ENCODE assay signal across 8 cellular contexts in genomic region chr2:96305091-96305978, GRCh38. TPM values are rescaled to one million over a fixed set of nuclear protein-coding genes. Genes with fewer than 3 reads are reported as not detected.
DNase-seq lines count a peak whose midpoint lies in the region; ATAC-seq and TF ChIP-seq lines count a peak whose summit lies in the region.

Gene SNRNP200, minus strand, starts transcription at chr2:96305546. Its CDS starts 109 bp downstream, at chr2:96305437.

- no peak for TF ChIP-seq CTCF in right atrium auricular region (IDR thresholded peaks at IDR 0.05)
- no peak for TF ChIP-seq CTCF in psoas muscle (IDR thresholded peaks at IDR 0.05)

- peaks cover 36% of the 10 kb centered on the region for H3K36me3 ChIP-seq in right atrium auricular region
- peaks cover 4 to 44% of the 10 kb centered on the region in 2 donors for H3K36me3 ChIP-seq in psoas muscle (ENCODE audit: insufficient read depth in 1 of 2, low read depth in 1 of 2)
- H3K36me3 ChIP-seq in urinary bladder (ENCODE audit: insufficient read depth), result peaks cover 7% of the 10 kb centered on the region

- H3K4me3 ChIP-seq in right atrium auricular region, result peak within 1 kb of the TSS; percentile 77 to 86
- H3K4me3 ChIP-seq in psoas muscle, result peak within 1 kb of the TSS; percentile 91
- H3K4me3 ChIP-seq in urinary bladder (ENCODE audit: low read depth, low read length), result peak within 1 kb of the TSS; percentile 65

- peak; percentile 82 for TF ChIP-seq POLR2A in GM18505 (IDR thresholded peaks at IDR 0.05; ENCODE audit: borderline replicate concordance, extremely low read depth, insufficient read depth, insufficient read length)

- peak within 1 kb of the TSS; percentile 75 for H3K27ac ChIP-seq in angular gyrus (ENCODE audit: low read depth, low read length)
- H3K27ac ChIP-seq in right atrium auricular region, result peak within 1 kb of the TSS; percentile 87 to 91
- H3K27ac ChIP-seq in psoas muscle, result peak within 1 kb of the TSS; percentile 88
- peak within 1 kb of the TSS; percentile 76 for H3K27ac ChIP-seq in urinary bladder (ENCODE audit: low read depth)

- H3K27me3 ChIP-seq in right atrium auricular region (no peaks in the 10 kb centered on the region), psoas muscle (ENCODE audit: insufficient read depth in 3 of 3, low read length in 2 of 3) (no peaks in the 10 kb centered on the region)

- intact Hi-C loops in T-helper 2 cell treated with Interferon-gamma antibody and Interleukin-4, amounts not matched to agents 100 ng/mL and 5 ng/mL, for 36 hours (cut with micrococcal nuclease), result loop anchor here (1.0 to 5.0 kb wide), 4 partner anchors 16 to 202 kb away; partner anchors contain the start of genes CIAO1 and NEURL3
- intact Hi-C loops in psoas muscle (cut with DNase I), result loop anchor here (2.0 kb wide), 2 partner anchors 39 to 203 kb away; partner anchors contain the start of gene CIAO1 (in 1 of the 2)

- DNase-seq in NCI-H2029 (lab: John Stamatoyannopoulos, UW) (peak; percentile 80), right atrium auricular region (ENCODE audit: low spot score) (peak; percentile 86), psoas muscle (peak; percentile 89 to 94)

- 0 to 1% (median 0%) methylated on average over 55 to 61 of the region's 61 CpGs for WGBS in psoas muscle, 3 donors
- under 1% methylated on average over 61 of the region's 61 CpGs for WGBS in urinary bladder

- H3K4me1 ChIP-seq in right atrium auricular region (peaks cover 0 to 15% of the 10 kb centered on the region in 2 donors), psoas muscle (peaks cover 22% of the 10 kb centered on the region), urinary bladder (ENCODE audit: insufficient read depth) (no peaks in the 10 kb centered on the region)

- ATAC-seq in GM18505 (IDR thresholded peaks at IDR 0.05; ENCODE audit: unreplicated experiment) (peak; percentile 81), HG02970 (IDR thresholded peaks at IDR 0.05; ENCODE audit: low FRiP score, unreplicated experiment) (peak; percentile 82), psoas muscle (peak; percentile 99 to 100 (median 100))

- H3K9me3 ChIP-seq in right atrium auricular region (no peaks in the 10 kb centered on the region), psoas muscle (no peaks in the 10 kb centered on the region)

RNA-seq across cellular contexts. Expression of gene SNRNP200, which starts in this region (rescaled TPM):
- total RNA-seq in T-helper 2 cell treated with Interferon-gamma antibody and Interleukin-4, amounts not matched to agents 100 ng/mL and 5 ng/mL, for 36 hours, result 170 and 176 TPM in 2 replicates
- total RNA-seq in right atrium auricular region, result 10 to 100 TPM; 42.2 to 68.8 TPM
- total RNA-seq in psoas muscle, result 10 to 100 TPM; 61.1 to 83.1 (median 77.6) TPM
- polyA plus RNA-seq in psoas muscle, result 10 to 100 TPM; 47.6 to 73.7 (median 69.5) TPM
- total RNA-seq in urinary bladder, result 58.3 TPM
- 107 TPM for polyA plus RNA-seq in urinary bladder

Comparison
In these comparisons a context has a peak if more than half of its experiments do, and no peak if none do; other contexts are left out.
1. Peak in every context shown above with its lines: DNase-seq, ATAC-seq, H3K4me3 ChIP-seq and H3K27ac ChIP-seq.